Comparison of ENCODE assay signal across 13 cellular contexts in the genomic region with DNA sequence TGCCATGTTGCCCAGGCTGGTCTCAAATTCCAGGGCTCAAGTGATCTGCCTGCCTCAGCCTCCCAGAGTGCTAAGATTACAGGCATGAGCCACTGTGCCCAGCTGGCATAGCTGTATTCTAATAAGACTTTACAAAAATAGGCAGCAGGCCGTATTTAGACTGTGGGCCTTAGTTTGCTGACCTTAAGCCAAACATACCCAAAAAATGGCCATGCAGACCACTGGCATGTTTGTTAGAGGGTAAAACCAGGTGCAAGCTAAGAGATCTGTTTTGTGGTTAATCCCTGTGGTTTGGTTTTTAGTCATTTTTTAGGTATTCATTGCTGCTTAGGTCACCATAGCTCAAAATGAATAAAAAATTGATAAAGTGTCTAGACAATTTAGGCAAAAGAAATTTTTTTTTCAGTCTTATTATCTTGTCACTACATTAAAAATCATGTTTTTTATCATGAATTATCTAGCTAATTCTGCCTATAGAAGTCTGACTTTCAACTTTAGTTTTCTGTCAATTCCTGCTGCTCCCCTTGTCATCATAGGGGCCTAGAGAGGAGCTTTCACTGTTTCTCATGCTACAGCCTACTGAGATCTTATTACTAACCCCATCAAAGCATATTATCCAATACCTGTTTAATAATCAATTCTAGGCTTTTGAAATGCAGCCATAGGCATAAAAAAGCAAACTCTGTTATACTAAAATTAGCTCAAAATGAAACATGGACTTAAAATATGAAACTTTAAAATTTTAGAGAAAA. TPM values are rescaled to one million over a fixed set of nuclear protein-coding genes. Genes with fewer than 3 reads are reported as not detected.
DNase-seq lines count a peak whose midpoint lies in the region; ATAC-seq lines count a peak whose summit lies in the region.
"Had no signal": no experiment of that assay in that cellular context is flagged by ENCODE, and none has a peak within 500 bp of the region (broad histone marks: within the 10 kb centered on the region; RNA-seq: fewer than 3 reads in every experiment).

No MANE protein-coding gene starts in this region.

- no peaks in the 10 kb centered on the region for H3K27me3 ChIP-seq in Karpas-422 (ENCODE audit: low read length)
- H3K27me3 ChIP-seq: tibial nerve had no signal

- H3K79me2 ChIP-seq in Karpas-422 (ENCODE audit: low read length) = no peaks in the 10 kb centered on the region

- no peaks in the 10 kb centered on the region for H3K4me1 ChIP-seq in Karpas-422 (ENCODE audit: low read length)
- H3K4me1 ChIP-seq: tibial nerve had no signal

- no peak overlapping the region for H3K4me3 Mint-ChIP-seq in activated naive CD8-positive, alpha-beta T cell treated with anti-CD3 and anti-CD28 coated beads, Interleukin-2, amount 10 ng/mL, durations not matched to agents 7 days and 5 days
- no peak overlapping the region for H3K4me3 Mint-ChIP-seq in activated naive CD8-positive, alpha-beta T cell treated with anti-CD3 and anti-CD28 coated beads for 36 hours

- peaks cover 3% of the 10 kb centered on the region for H3K9me3 Mint-ChIP-seq in activated naive CD8-positive, alpha-beta T cell treated with anti-CD3 and anti-CD28 coated beads, Interleukin-2, amount 10 ng/mL, durations not matched to agents 7 days and 5 days
- no peaks in the 10 kb centered on the region for H3K9me3 Mint-ChIP-seq in activated naive CD8-positive, alpha-beta T cell treated with anti-CD3 and anti-CD28 coated beads for 36 hours

- H4K20me1 ChIP-seq in Karpas-422 (ENCODE audit: insufficient read depth, low read depth, low read length) = no peaks in the 10 kb centered on the region

- no peak overlapping the region for H3K27ac Mint-ChIP-seq in activated naive CD8-positive, alpha-beta T cell treated with anti-CD3 and anti-CD28 coated beads, Interleukin-2, amount 10 ng/mL, durations not matched to agents 7 days and 5 days
- H3K27ac Mint-ChIP-seq in activated naive CD8-positive, alpha-beta T cell treated with anti-CD3 and anti-CD28 coated beads for 36 hours = no peak overlapping the region

- POLR2A ChIA-PET in activated naive CD8-positive, alpha-beta T cell treated with anti-CD3 and anti-CD28 coated beads, Interleukin-2, amount 10 ng/mL, durations not matched to agents 7 days and 5 days (lab: Charles Lee) = no interaction called here

- no peaks in the 10 kb centered on the region for H3K9me2 ChIP-seq in Karpas-422 (replicated peaks; ENCODE audit: insufficient read depth, low read length)

- no peak for DNase-seq in activated naive CD8-positive, alpha-beta T cell treated with anti-CD3 and anti-CD28 coated beads, Interleukin-2, amount 10 ng/mL, durations not matched to agents 7 days and 5 days
- no peak for DNase-seq in activated naive CD8-positive, alpha-beta T cell treated with anti-CD3 and anti-CD28 coated beads for 36 hours
- DNase-seq in RPMI7951 (ENCODE audit: low read depth) (peak; percentile 44), NCI-H345 treated with DMSO at 0.1 percent for 48 hours (lab: John Stamatoyannopoulos, UW; ENCODE audit: unreplicated experiment) (no peak), NCI-H748 treated with DMSO at 0.1 percent for 48 hours (lab: John Stamatoyannopoulos, UW) (no peak), Karpas-422 (no peak), D341Med (ENCODE audit: low spot score) (no peak)
- DNase-seq: GOT3, kidney, NCI-H82 had no signal

- no peaks in the 10 kb centered on the region for H3K9me3 ChIP-seq in Karpas-422 (ENCODE audit: low read length)
- H3K9me3 ChIP-seq: tibial nerve had no signal

- H3K4me3 ChIP-seq in Karpas-422 (ENCODE audit: low read length) = no peak overlapping the region
- H3K4me3 ChIP-seq: tibial nerve had no signal

- H3K9ac ChIP-seq in Karpas-422 (ENCODE audit: low read length) = no peak overlapping the region

- no peak overlapping the region for H3K4me2 ChIP-seq in Karpas-422 (ENCODE audit: low read depth, low read length, poor library complexity, severe bottlenecking)

- peaks cover 5% of the 10 kb centered on the region for H3K27me3 Mint-ChIP-seq in activated naive CD8-positive, alpha-beta T cell treated with anti-CD3 and anti-CD28 coated beads, Interleukin-2, amount 10 ng/mL, durations not matched to agents 7 days and 5 days
- H3K27me3 Mint-ChIP-seq in activated naive CD8-positive, alpha-beta T cell treated with anti-CD3 and anti-CD28 coated beads for 36 hours = no peaks in the 10 kb centered on the region

- H3K36me3 ChIP-seq in Karpas-422 (ENCODE audit: insufficient read depth, low read length) = no peaks in the 10 kb centered on the region
- H3K36me3 ChIP-seq: tibial nerve had no signal

- no peak overlapping the region for H2AFZ ChIP-seq in Karpas-422 (ENCODE audit: low read length)

- H3K27ac ChIP-seq in Karpas-422 (ENCODE audit: low read length) = no peak overlapping the region
- H3K27ac ChIP-seq: tibial nerve had no signal

- H3K36me3 Mint-ChIP-seq in activated naive CD8-positive, alpha-beta T cell treated with anti-CD3 and anti-CD28 coated beads, Interleukin-2, amount 10 ng/mL, durations not matched to agents 7 days and 5 days = no peaks in the 10 kb centered on the region
- no peaks in the 10 kb centered on the region for H3K36me3 Mint-ChIP-seq in activated naive CD8-positive, alpha-beta T cell treated with anti-CD3 and anti-CD28 coated beads for 36 hours

- peak; percentile 39 for ATAC-seq in activated naive CD8-positive, alpha-beta T cell treated with anti-CD3 and anti-CD28 coated beads, Interleukin-2, amount 10 ng/mL, durations not matched to agents 7 days and 5 days (ENCODE audit: low read depth)
- peak; percentile 62 for ATAC-seq in HG03060 (IDR thresholded peaks at IDR 0.05; ENCODE audit: low read depth, unreplicated experiment)

- H3K4me1 Mint-ChIP-seq in activated naive CD8-positive, alpha-beta T cell treated with anti-CD3 and anti-CD28 coated beads, Interleukin-2, amount 10 ng/mL, durations not matched to agents 7 days and 5 days = peaks cover 16% of the 10 kb centered on the region
- peaks cover 11% of the 10 kb centered on the region for H3K4me1 Mint-ChIP-seq in activated naive CD8-positive, alpha-beta T cell treated with anti-CD3 and anti-CD28 coated beads for 36 hours

RNA-seq across cellular contexts. Expression of gene SPINK2, which starts 7.5 kb away (rescaled TPM):
- total RNA-seq in activated naive CD8-positive, alpha-beta T cell treated with anti-CD3 and anti-CD28 coated beads, Interleukin-2, amount 10 ng/mL, durations not matched to agents 7 days and 5 days = 1 to 10 TPM; 7.5 to 9.8 TPM
- 1 to 10 TPM in 1 of 2 experiments, under 1 TPM in 1; 0.78 to 1.3 TPM for total RNA-seq in activated naive CD8-positive, alpha-beta T cell treated with anti-CD3 and anti-CD28 coated beads for 36 hours
- total RNA-seq in RPMI7951 (2014; rRNA removed; shearing (Covaris generic)) = not detected in 2 replicates
- total RNA-seq in Karpas-422 (2014; rRNA removed; shearing (Covaris generic); ENCODE audit: low replicate concordance) = not detected in 2 replicates
- total RNA-seq: osteocyte, tibial nerve had no signal
